ENCODE assay signal across 8 cellular contexts in genomic region chr6:26597389-26597766, GRCh38. TPM values are rescaled to one million over a fixed set of nuclear protein-coding genes. Genes with fewer than 3 reads are reported as not detected.
DNase-seq lines count a peak whose midpoint lies in the region; ATAC-seq and TF ChIP-seq lines count a peak whose summit lies in the region.

No MANE protein-coding gene starts in this region.

- H3K4me1 ChIP-seq in A673 (ENCODE audit: insufficient read depth, low read length, poor library complexity, severe bottlenecking) (peaks cover 7% of the 10 kb centered on the region), muscle layer of duodenum (ENCODE audit: control insufficient read depth in 1 of 2, insufficient read depth in 2 of 2, low read length in 2 of 2) (peaks cover 0 to 12% of the 10 kb centered on the region in 2 donors)
- H3K4me1 ChIP-seq in effector memory CD4-positive, alpha-beta T cell (ENCODE audit: control insufficient read depth, insufficient read depth, low read length, poor library complexity, severe bottlenecking), result peaks cover 9% of the 10 kb centered on the region

- DNase-seq in A673 (ENCODE audit: low spot score) (no peak), DMS53 treated with DMSO at 0.1 percent for 48 hours (lab: John Stamatoyannopoulos, UW; ENCODE audit: unreplicated experiment) (no peak)
- no peak for DNase-seq in effector memory CD4-positive, alpha-beta T cell

- TF ChIP-seq POLR2A in GM18505 (IDR thresholded peaks at IDR 0.05; ENCODE audit: borderline replicate concordance, extremely low read depth, insufficient read depth, insufficient read length), result no peak

- intact Hi-C loops in A673 (cut with micrococcal nuclease; ENCODE audit: unreplicated experiment), result no loop called here

- ATAC-seq in HG02678 (IDR thresholded peaks at IDR 0.05; ENCODE audit: unreplicated experiment) (no peak), HG02623 (IDR thresholded peaks at IDR 0.05; ENCODE audit: unreplicated experiment) (no peak), GM18505 (IDR thresholded peaks at IDR 0.05; ENCODE audit: unreplicated experiment) (no peak)

- H3K27ac ChIP-seq in A673 (ENCODE audit: low read depth, low read length, poor library complexity, severe bottlenecking) (peak overlapping the region; percentile 82), KOPT-K1 (ENCODE audit: low read depth, low read length, poor library complexity, severe bottlenecking) (peak overlapping the region; percentile 79), muscle layer of duodenum (ENCODE audit: low read length) (peak overlapping the region; percentile 89)
- H3K27ac ChIP-seq in effector memory CD4-positive, alpha-beta T cell (ENCODE audit: insufficient read depth, low read length, poor library complexity, severe bottlenecking), result peak overlapping the region; percentile 90

- H3K27me3 ChIP-seq in A673 (replicated peaks; ENCODE audit: insufficient read depth, low read depth, low read length, poor library complexity) (no peaks in the 10 kb centered on the region), muscle layer of duodenum (ENCODE audit: low read depth, low read length) (peaks cover 22% of the 10 kb centered on the region)
- H3K27me3 ChIP-seq in effector memory CD4-positive, alpha-beta T cell (replicated peaks; ENCODE audit: control insufficient read depth, insufficient read depth, low read length, poor library complexity, severe bottlenecking), result peaks cover 4% of the 10 kb centered on the region

- BruUV-seq in A673 (replicated peaks; lab: Mats Ljungman, UMichigan), result no TSS peak

- CTCF ChIA-PET in A673 (lab: Charles Lee), result no interaction called here

- H3K4me3 ChIP-seq in A673 (ENCODE audit: low read depth, low read length, poor library complexity, severe bottlenecking), result peak overlapping the region; percentile 90
- peak overlapping the region; percentile 83 for H3K4me3 ChIP-seq in effector memory CD4-positive, alpha-beta T cell (ENCODE audit: insufficient read depth, low read depth, low read length, poor library complexity, severe bottlenecking)
- peak overlapping the region; percentile 92 to 96 for H3K4me3 ChIP-seq in muscle layer of duodenum (ENCODE audit: low read depth in 1 of 2, low read length in 2 of 2)

- H3K9me3 ChIP-seq in A673 (ENCODE audit: low read depth, low read length, poor library complexity, severe bottlenecking), result no peaks in the 10 kb centered on the region
- H3K9me3 ChIP-seq in KOPT-K1 (ENCODE audit: insufficient read depth, low read length, poor library complexity, severe bottlenecking), result no peaks in the 10 kb centered on the region
- H3K9me3 ChIP-seq in effector memory CD4-positive, alpha-beta T cell (ENCODE audit: control insufficient read depth, low read length), result no peaks in the 10 kb centered on the region
- H3K9me3 ChIP-seq in muscle layer of duodenum (ENCODE audit: control insufficient read depth in 1 of 2, low read length in 2 of 2), result no peaks in the 10 kb centered on the region

- no peak for TF ChIP-seq CTCF in A673 (conservative IDR thresholded peaks at IDR 0.05; ENCODE audit: low read depth, low read length)

- POLR2A ChIA-PET in A673 (lab: Charles Lee; ENCODE audit: low non-redundant PET), result no interaction called here

- peaks cover 13% of the 10 kb centered on the region for H3K36me3 ChIP-seq in A673 (ENCODE audit: insufficient read depth, low read length, poor library complexity, severe bottlenecking)
- H3K36me3 ChIP-seq in KOPT-K1 (ENCODE audit: insufficient read depth, low read length), result peaks cover 34% of the 10 kb centered on the region
- H3K36me3 ChIP-seq in effector memory CD4-positive, alpha-beta T cell (ENCODE audit: control insufficient read depth, insufficient read depth, low read length), result peaks cover 18% of the 10 kb centered on the region
- peaks cover 18 to 23% of the 10 kb centered on the region in 2 donors for H3K36me3 ChIP-seq in muscle layer of duodenum (ENCODE audit: control insufficient read depth in 1 of 2, insufficient read depth in 2 of 2, low read length in 2 of 2)

RNA-seq across cellular contexts. Expression of gene ABT1, which starts 0.6 kb away (rescaled TPM):
- 17.4 and 18.1 TPM in 2 replicates for total RNA-seq in A673 (2021)

RNA-seq across cellular contexts. Expression of gene HMGN4, which starts 59.2 kb away (rescaled TPM):
- total RNA-seq in A673 (2021), result 55.9 and 58.6 TPM in 2 replicates
